Comparison of ENCODE assay signal across 17 cellular contexts in the genomic region with DNA sequence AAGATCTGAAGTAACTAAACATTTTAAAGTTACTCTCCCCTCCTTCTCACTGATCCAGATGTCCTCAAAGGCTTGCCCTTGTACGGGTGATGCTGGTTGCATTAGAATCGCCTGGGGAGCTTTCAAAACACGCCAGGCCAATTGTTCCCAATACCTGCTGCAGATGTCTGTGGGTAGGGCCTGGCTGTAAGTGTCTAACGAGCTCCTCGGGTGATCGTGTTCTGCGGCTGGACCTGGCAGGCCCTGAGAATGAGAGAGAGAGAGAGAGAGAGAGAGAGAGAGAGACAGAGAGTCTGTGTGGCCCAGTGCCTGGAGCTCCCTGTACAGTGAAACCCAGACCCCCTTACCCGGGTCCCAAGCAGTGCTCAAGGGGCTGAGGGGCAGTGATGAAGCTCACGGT. TPM values are rescaled to one million over a fixed set of nuclear protein-coding genes. Genes with fewer than 3 reads are reported as not detected.
"Had no signal": no experiment of that assay in that cellular context is flagged by ENCODE, and none has a peak within 500 bp of the region (broad histone marks: within the 10 kb centered on the region; RNA-seq: fewer than 3 reads in every experiment).

No MANE protein-coding gene starts in this region.

- H3K4me1 ChIP-seq: right atrium auricular region, suprapubic skin, upper lobe of left lung had no signal

- H3K27ac ChIP-seq: right atrium auricular region, suprapubic skin, upper lobe of left lung had no signal

- H3K27me3 ChIP-seq: right atrium auricular region, suprapubic skin, upper lobe of left lung had no signal

- H3K9me3 Mint-ChIP-seq: endodermal cell had no signal

- H3K9me3 ChIP-seq: right atrium auricular region, suprapubic skin, upper lobe of left lung had no signal

- H3K27ac Mint-ChIP-seq: endodermal cell had no signal

- ATAC-seq: stimulated activated naive CD8-positive, alpha-beta T cell treated with anti-CD3 and anti-CD28 coated beads, Interleukin-15, Interleukin-2, amounts not matched to agents 100 U/mL and 50 U/mL, for 24 hours had no signal

- H3K4me3 ChIP-seq: right atrium auricular region, suprapubic skin, upper lobe of left lung had no signal

- H3K4me3 Mint-ChIP-seq: endodermal cell had no signal

- H3K36me3 ChIP-seq: right atrium auricular region, suprapubic skin, upper lobe of left lung had no signal

- DNase-seq: activated CD4-positive, alpha-beta T cell treated with anti-CD3 and anti-CD28 coated beads for 1 hour; activated CD4-positive, alpha-beta T cell treated with anti-CD3 and anti-CD28 coated beads, Interleukin-2, amount 50 U/mL, for 4 hours; activated naive CD4-positive, alpha-beta T cell treated with Interleukin-2 at 50 U/mL for 16 hours; activated T-cell treated with anti-CD3 and anti-CD28 coated beads for 4 hours; anterior cingulate cortex; endodermal cell; erythroblast; hypothalamus; kidney glomerular epithelial cell; small intestine; stimulated activated CD4-positive, alpha-beta T cell treated with anti-CD3 and anti-CD28 coated beads, Interleukin-4, amount 100 ng/mL, for 4 hours; stimulated activated CD8-positive, alpha-beta memory T cell treated with anti-CD3 and anti-CD28 coated beads, Interleukin-4, amount 100 ng/mL, for 48 hours; stimulated activated naive CD8-positive, alpha-beta T cell treated with anti-CD3 and anti-CD28 coated beads, Interleukin-15, Interleukin-2, amounts not matched to agents 100 U/mL and 50 U/mL, for 24 hours had no signal

RNA-seq across cellular contexts. Expression of a gene that starts 8.4 kb away (rescaled TPM):
- total RNA-seq: T-helper 1 cell treated with Interleukin-12 subunit alpha and Interleukin-12 subunit beta and Interleukin-4 antibody, amounts not matched to agents 30 ng/mL and 1 ng/mL, for 36 hours had no signal
